In the genomic region with DNA sequence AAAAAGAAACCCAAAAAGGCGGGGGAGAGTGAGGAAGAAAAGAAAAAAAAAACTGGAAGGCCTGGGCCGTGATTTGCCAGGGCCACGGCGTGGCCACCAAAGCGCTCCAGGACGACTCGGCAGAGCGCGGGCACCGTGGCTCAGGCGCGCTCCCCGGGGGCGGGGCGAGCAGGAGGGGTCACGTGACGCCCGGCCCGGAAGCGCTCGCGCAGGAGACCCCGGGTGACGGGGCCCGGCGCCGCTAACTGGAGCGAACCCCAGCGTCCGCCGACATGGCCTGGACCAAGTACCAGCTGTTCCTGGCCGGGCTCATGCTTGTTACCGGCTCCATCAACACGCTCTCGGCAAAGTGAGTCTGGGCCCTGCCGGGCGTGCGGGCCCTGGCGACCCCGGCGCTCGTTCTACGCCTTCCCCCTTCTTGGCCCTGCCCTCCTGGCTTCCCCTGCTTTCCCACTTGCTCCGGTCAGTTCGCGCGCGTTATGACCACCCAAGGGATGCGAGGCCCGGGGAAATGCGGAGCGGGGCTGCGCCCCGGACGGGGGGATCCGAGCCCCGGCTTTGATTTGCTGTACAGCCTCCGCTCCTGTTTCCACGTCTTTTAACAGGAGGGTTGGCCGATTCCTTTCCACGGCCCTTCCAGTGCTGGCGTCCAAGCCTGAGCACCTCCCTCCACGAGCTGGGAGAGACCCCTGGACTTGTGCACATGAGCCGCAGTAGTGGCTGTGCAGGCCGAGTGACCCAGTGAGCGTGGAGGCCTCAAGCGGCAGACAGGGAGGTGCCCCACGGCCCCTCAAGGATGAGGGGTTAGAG, we compare ENCODE assay signal across 8 cellular contexts.
DNase-seq lines count a peak whose midpoint lies in the region; ATAC-seq and FAIRE-seq lines count a peak whose summit lies in the region.

A gene with protein sequence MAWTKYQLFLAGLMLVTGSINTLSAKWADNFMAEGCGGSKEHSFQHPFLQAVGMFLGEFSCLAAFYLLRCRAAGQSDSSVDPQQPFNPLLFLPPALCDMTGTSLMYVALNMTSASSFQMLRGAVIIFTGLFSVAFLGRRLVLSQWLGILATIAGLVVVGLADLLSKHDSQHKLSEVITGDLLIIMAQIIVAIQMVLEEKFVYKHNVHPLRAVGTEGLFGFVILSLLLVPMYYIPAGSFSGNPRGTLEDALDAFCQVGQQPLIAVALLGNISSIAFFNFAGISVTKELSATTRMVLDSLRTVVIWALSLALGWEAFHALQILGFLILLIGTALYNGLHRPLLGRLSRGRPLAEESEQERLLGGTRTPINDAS (plus strand): TSS at position 207 of the 810 bp plus-strand sequence. CDS start 66 bp downstream, at position 273.

- peak within 1 kb of the TSS; percentile 88 for H3K27ac ChIP-seq in cingulate gyrus (ENCODE audit: low read depth, low read length)

- peak; percentile 71 for FAIRE-seq in GM18507 (lab: Jason Lieb, UNC)

- DNase-seq in 8988T (peak; percentile 85), GM18507 (ENCODE audit: extremely low spot score, insufficient read length, low read depth) (peak; percentile 83), NCI-H2196 (lab: John Stamatoyannopoulos, UW; ENCODE audit: unreplicated experiment) (peak; percentile 83), kidney tubule cell (ENCODE audit: low spot score) (peak; percentile 84)
- peak; percentile 80 to 84 for DNase-seq in activated CD4-positive, alpha-beta T cell treated with anti-CD3 and anti-CD28 coated beads for 4 hours
- DNase-seq in stimulated activated CD4-positive, alpha-beta T cell treated with anti-CD3 and anti-CD28 coated beads, Interleukin-1b, Interleukin-23, amount 100 ng/mL, for 1 hour (ENCODE audit: low read depth in 2 of 2): peak; percentile 59 to 68

- ATAC-seq in HG03039 (IDR thresholded peaks at IDR 0.05; ENCODE audit: unreplicated experiment): peak; percentile 78

Comparison
In these comparisons a context has a peak if more than half of its experiments do, and no peak if none do; other contexts are left out.
1. Peak in every context shown above with its lines: DNase-seq, ATAC-seq and H3K27ac ChIP-seq.